1 cellular context compared by ENCODE assay signal in the genomic region with DNA sequence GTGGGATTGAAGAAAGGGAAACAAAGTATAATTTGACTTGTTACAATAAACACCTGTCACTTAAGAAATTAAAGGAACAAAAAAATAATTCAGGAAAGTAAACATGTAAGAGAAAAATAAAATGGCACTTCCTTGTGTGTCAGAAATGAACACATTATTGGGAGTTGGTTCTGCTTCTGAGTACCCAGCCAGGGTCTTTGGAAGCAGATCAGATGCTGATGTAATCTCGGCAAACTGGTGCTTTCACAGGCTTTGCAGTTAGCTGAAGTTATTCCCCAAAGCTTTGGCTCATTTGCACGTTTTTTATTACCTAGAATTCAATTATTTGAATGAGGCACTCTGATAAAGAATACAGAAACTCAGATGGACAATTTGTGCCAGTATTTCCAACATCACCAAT.
TF ChIP-seq lines count a peak whose summit lies in the region.

No MANE protein-coding gene starts in this region.

TF ChIP-seq in H1, 55 proteins besides CTCF, POLR2A, EP300 and RAD21 (continued from another document):
- no peak for TF ChIP-seq SAP30 (IDR thresholded peaks at IDR 0.05; ENCODE audit: insufficient read depth, insufficient replicate concordance, low read length)
